In the genomic region with DNA sequence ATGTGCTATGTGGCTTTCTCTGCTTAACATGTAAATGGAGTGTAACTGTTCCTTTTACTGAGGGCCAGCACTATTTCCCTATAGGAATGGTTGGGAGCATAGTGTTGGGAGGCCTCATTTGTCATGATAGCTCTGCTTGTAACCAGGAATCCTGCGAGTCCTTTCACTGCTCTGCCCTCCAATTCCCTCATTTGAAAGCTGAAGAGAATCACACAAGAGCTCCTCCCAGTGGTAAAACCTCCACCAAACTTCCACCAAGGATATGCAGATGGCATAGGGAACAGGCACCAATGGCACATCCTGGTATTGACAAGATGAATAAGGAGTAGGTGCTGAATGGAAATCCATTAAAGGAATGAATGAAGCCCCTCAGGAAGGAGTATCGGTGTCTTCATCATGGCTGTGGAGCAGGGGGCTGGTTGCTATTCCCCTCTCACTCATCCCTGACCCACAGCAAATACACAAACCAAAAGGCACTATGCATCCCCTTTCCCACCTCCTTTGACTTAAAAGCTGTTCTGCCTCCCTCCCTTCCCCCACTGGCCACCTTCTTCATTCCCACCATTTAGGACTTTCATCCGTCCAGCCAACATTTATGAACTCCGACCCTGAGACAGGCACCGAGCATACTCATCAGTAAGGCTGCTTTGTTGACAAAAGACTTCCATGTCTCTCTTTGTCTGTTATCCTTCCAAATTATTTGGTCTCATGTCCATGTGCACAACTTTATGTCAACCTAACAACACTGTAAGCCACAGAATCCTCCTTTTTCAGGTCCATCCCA, we compare ENCODE assay signal across 9 cellular contexts.
A peak's percentile ranks its signal among the peaks of the same experiment; 100 is the strongest.
DNase-seq lines count a peak whose midpoint lies in the region; ATAC-seq, FAIRE-seq and TF ChIP-seq lines count a peak whose summit lies in the region.
"Had no signal": no experiment of that assay in that cellular context is flagged by ENCODE, and none has a peak within 500 bp of the region (broad histone marks: within the 10 kb centered on the region; RNA-seq: fewer than 3 reads in every experiment).

No MANE protein-coding gene starts in this region.

- ATAC-seq in GM18858 (IDR thresholded peaks at IDR 0.05; ENCODE audit: unreplicated experiment) (no peak), HG02759 (IDR thresholded peaks at IDR 0.05; ENCODE audit: unreplicated experiment) (no peak)

- H3K4me3 ChIP-seq in GM06990 (replicated peaks; ENCODE audit: low read depth, low read length): no peak overlapping the region
- H3K4me3 ChIP-seq in OCI-LY7 (ENCODE audit: low read depth, low read length, poor library complexity, severe bottlenecking): no peak overlapping the region

- H3K27me3 Mint-ChIP-seq in neural crest cell (ENCODE audit: low read depth): no peaks in the 10 kb centered on the region

- H4K20me1 ChIP-seq in OCI-LY7 (ENCODE audit: insufficient read depth, low read length): 0 out of 2 replicates have a peak, but pooled peaks cover 3% of the 10 kb centered on the region

- no peaks in the 10 kb centered on the region for H3K27me3 ChIP-seq in GM06990 (replicated peaks; ENCODE audit: control insufficient read depth, insufficient read depth, low read length)

- H3K79me2 ChIP-seq in OCI-LY7 (ENCODE audit: insufficient read depth, low read depth, low read length): no peaks in the 10 kb centered on the region

- H3K27ac Mint-ChIP-seq in neural crest cell (ENCODE audit: unreplicated experiment): peak overlapping the region; percentile 46

- H3K4me2 ChIP-seq in OCI-LY7 (ENCODE audit: low read length): no peak overlapping the region

- no peak for DNase-seq in GM06990 (ENCODE audit: extremely low read depth, insufficient read length)
- no peak for DNase-seq in OCI-LY7 (ENCODE audit: low spot score)
- DNase-seq in epidermal melanocyte (ENCODE audit: insufficient read length, low spot score): peak; percentile 29
- DNase-seq in neural crest cell (ENCODE audit: low read depth, low spot score): peak; percentile 11
- DNase-seq in GM19239 (ENCODE audit: insufficient read length, low spot score): no peak
- DNase-seq in NCI-H1048 (lab: John Stamatoyannopoulos, UW): no peak
- DNase-seq: NCI-H1417 had no signal

- CTCF ChIA-PET in OCI-LY7 (lab: Charles Lee; ENCODE audit: unreplicated experiment): interaction anchor here (1.0 kb wide), 1 partner anchor 14 kb away, joined by 3 read pairs; no protein-coding TSS in a partner anchor

- intact Hi-C loops in OCI-LY7 (cut with micrococcal nuclease; ENCODE audit: unreplicated experiment): no loop called here

- no peak for FAIRE-seq in GM19239 (lab: Jason Lieb, UNC)

- TF ChIP-seq CTCF in GM06990 (IDR thresholded peaks at IDR 0.05; ENCODE audit: insufficient read depth, low read length, poor library complexity, severe bottlenecking): peak; percentile 15
- TF ChIP-seq CTCF in OCI-LY7 (conservative IDR thresholded peaks at IDR 0.05; ENCODE audit: low read length): peak; percentile 50
- TF ChIP-seq CTCF in neural crest cell (conservative IDR thresholded peaks at IDR 0.05): peak; percentile 41

- H3K9me3 ChIP-seq in OCI-LY7 (ENCODE audit: low read length): no peaks in the 10 kb centered on the region

- H3K36me3 Mint-ChIP-seq in neural crest cell (ENCODE audit: low read depth): no peaks in the 10 kb centered on the region

- no peaks in the 10 kb centered on the region for H3K36me3 ChIP-seq in GM06990 (ENCODE audit: control insufficient read depth, insufficient read depth, low read length)
- peaks cover under 1% of the 10 kb centered on the region; the same call in 1 of the 2 replicates for H3K36me3 ChIP-seq in OCI-LY7 (ENCODE audit: insufficient read depth, low read length)

- no peaks in the 10 kb centered on the region for H3K9me2 ChIP-seq in OCI-LY7 (ENCODE audit: insufficient read depth, low read length)

- H3K4me3 Mint-ChIP-seq in neural crest cell: no peak overlapping the region

- POLR2A ChIA-PET in OCI-LY7 (lab: Charles Lee): interaction anchor here (0.7 to 1.5 kb wide), 5 partner anchors 13 to 38 kb away, joined by 3 to 7 read pairs (median 5); no protein-coding TSS in a partner anchor

- peaks cover 22% of the 10 kb centered on the region for H3K4me1 Mint-ChIP-seq in neural crest cell

- no peaks in the 10 kb centered on the region for H3K4me1 ChIP-seq in OCI-LY7 (ENCODE audit: insufficient read depth, low read length, poor library complexity, severe bottlenecking)

- no peak overlapping the region for H2AFZ ChIP-seq in OCI-LY7 (ENCODE audit: low read length)

- H3K27ac ChIP-seq in OCI-LY7 (ENCODE audit: low read depth, low read length, poor library complexity, severe bottlenecking): no peak overlapping the region

- no TSS peak for BruUV-seq in OCI-LY7 (replicated peaks; lab: Mats Ljungman, UMichigan)

- H3K9me3 Mint-ChIP-seq in neural crest cell: no peaks in the 10 kb centered on the region

Comparison
In these comparisons a context has a peak if more than half of its experiments do, and no peak if none do; other contexts are left out.
1. DNase-seq: peak in epidermal melanocyte (single experiment) and neural crest cell (single experiment); none in GM06990 (single experiment), OCI-LY7 (single experiment), GM19239 (single experiment) and NCI-H1048 (single experiment).
2. Peak in every context shown above with its lines, with median percentiles within 50 percentile points of each other: CTCF ChIP-seq.